In genomic region chr3:98799479-98799878, GRCh38 we compare ENCODE assay signal across 19 cellular contexts. TPM values are rescaled to one million over a fixed set of nuclear protein-coding genes. Genes with fewer than 3 reads are reported as not detected.
"Had no signal": no experiment of that assay in that cellular context is flagged by ENCODE, and none has a peak within 500 bp of the region (broad histone marks: within the 10 kb centered on the region; RNA-seq: fewer than 3 reads in every experiment).

No MANE protein-coding gene starts in this region.

- H3K4me3 ChIP-seq: lung, sigmoid colon, smooth muscle cell, testis had no signal

- DNase-seq: activated CD4-positive, alpha-beta T cell treated with anti-CD3 and anti-CD28 coated beads for 1 hour; activated CD4-positive, alpha-beta T cell treated with anti-CD3 and anti-CD28 coated beads, Interleukin-2, amount 50 U/mL, for 1 hour; activated naive CD4-positive, alpha-beta T cell treated with Interleukin-2 at 50 U/mL for 16 hours; activated naive CD8-positive, alpha-beta T cell treated with anti-CD3 and anti-CD28 coated beads for 36 hours; activated T-cell treated with anti-CD3 and anti-CD28 coated beads, Interleukin-2, amount 50 U/mL, for 1 hour; cortex of kidney; endodermal cell; kidney; naive thymus-derived CD8-positive, alpha-beta T cell; sigmoid colon; stimulated activated CD4-positive, alpha-beta T cell treated with anti-CD3 and anti-CD28 coated beads, Interleukin-15, amount 100 ng/mL, for 24 hours; stimulated activated CD4-positive, alpha-beta T cell treated with anti-CD3 and anti-CD28 coated beads, Interleukin-2, amount 100 ng/mL, for 48 hours; stimulated activated CD8-positive, alpha-beta memory T cell treated with anti-CD3 and anti-CD28 coated beads, Interleukin-4, amount 100 ng/mL, for 48 hours; stimulated activated naive CD4-positive, alpha-beta T cell; T-helper 1 cell; T-helper 9 cell; testis had no signal

- ATAC-seq: naive thymus-derived CD8-positive, alpha-beta T cell had no signal

- H3K27me3 ChIP-seq: sigmoid colon, testis had no signal

- H3K9me3 ChIP-seq: sigmoid colon, testis had no signal

- H3K4me1 ChIP-seq: sigmoid colon, testis had no signal

- H3K27ac ChIP-seq: sigmoid colon, testis had no signal

- H3K4me2 ChIP-seq: smooth muscle cell had no signal

RNA-seq across cellular contexts. Expression of gene ST3GAL6, which starts 36.3 kb away (rescaled TPM):
- total RNA-seq: naive thymus-derived CD8-positive, alpha-beta T cell had no signal
- polyA plus RNA-seq: naive thymus-derived CD8-positive, alpha-beta T cell had no signal
